Comparison of ENCODE assay signal across 12 cellular contexts in genomic region chr6:32148289-32148688, GRCh38. TPM values are rescaled to one million over a fixed set of nuclear protein-coding genes. Genes with fewer than 3 reads are reported as not detected.
DNase-seq lines count a peak whose midpoint lies in the region; ATAC-seq, FAIRE-seq and TF ChIP-seq lines count a peak whose summit lies in the region.
"Had no signal": no experiment of that assay in that cellular context is flagged by ENCODE, and none has a peak within 500 bp of the region (broad histone marks: within the 10 kb centered on the region; RNA-seq: fewer than 3 reads in every experiment).

No MANE protein-coding gene starts in this region.

- no peak for TF ChIP-seq CTCF in keratinocyte (optimal IDR thresholded peaks at IDR 0.05 in 1 of 3, IDR thresholded peaks at IDR 0.05 in 1 of 3, conservative IDR thresholded peaks at IDR 0.05 in 1 of 3; ENCODE audit: extremely low read depth in 1 of 3, insufficient read depth in 2 of 3, low read length in 3 of 3)
- TF ChIP-seq CTCF in H9 (conservative IDR thresholded peaks at IDR 0.05): no peak

- no peak overlapping the region for H2BK5ac ChIP-seq in H9 (ENCODE audit: insufficient read length, low read length)

- H2AFZ ChIP-seq in keratinocyte (ENCODE audit: control insufficient read depth, low read length) (peak overlapping the region; percentile 81), H9 (ENCODE audit: low read length) (no peak overlapping the region)

- no peak overlapping the region for H2BK12ac ChIP-seq in H9 (ENCODE audit: insufficient read length, low read depth, low read length)

- H3K27me3 Mint-ChIP-seq in activated T-cell treated with anti-CD3 and anti-CD28 coated beads, Interleukin-2, amount 50 U/mL, for 4 hours (ENCODE audit: low read depth): peaks cover 37% of the 10 kb centered on the region
- H3K27me3 Mint-ChIP-seq in activated naive CD8-positive, alpha-beta T cell treated with anti-CD3 and anti-CD28 coated beads, Interleukin-2, amount 10 ng/mL, durations not matched to agents 7 days and 5 days: peaks cover 43% of the 10 kb centered on the region
- peaks cover 68 to 73% of the 10 kb centered on the region in 2 donors for H3K27me3 Mint-ChIP-seq in stimulated activated naive B cell treated with anti-CD40 and anti-IgM and Interleukin-4, amounts not matched to agents 10 μg/mL and 1 μg/mL and 100 μg/mL, for 72 hours
- H3K27me3 Mint-ChIP-seq in H9 (ENCODE audit: low read depth): peaks cover 4% of the 10 kb centered on the region

- H3K4me1 Mint-ChIP-seq in activated T-cell treated with anti-CD3 and anti-CD28 coated beads, Interleukin-2, amount 50 U/mL, for 4 hours (ENCODE audit: low read depth): peaks cover 36% of the 10 kb centered on the region
- H3K4me1 Mint-ChIP-seq in activated naive CD8-positive, alpha-beta T cell treated with anti-CD3 and anti-CD28 coated beads, Interleukin-2, amount 10 ng/mL, durations not matched to agents 7 days and 5 days: peaks cover 30% of the 10 kb centered on the region
- H3K4me1 Mint-ChIP-seq in stimulated activated naive B cell treated with anti-CD40 and anti-IgM and Interleukin-4, amounts not matched to agents 10 μg/mL and 1 μg/mL and 100 μg/mL, for 72 hours: peaks cover 30 to 35% of the 10 kb centered on the region in 2 donors
- peaks cover 39 to 62% of the 10 kb centered on the region in 2 experiments for H3K4me1 Mint-ChIP-seq in H9

- H3K4me3 Mint-ChIP-seq in activated T-cell treated with anti-CD3 and anti-CD28 coated beads, Interleukin-2, amount 50 U/mL, for 4 hours: peak overlapping the region; percentile 81
- H3K4me3 Mint-ChIP-seq in activated naive CD8-positive, alpha-beta T cell treated with anti-CD3 and anti-CD28 coated beads, Interleukin-2, amount 10 ng/mL, durations not matched to agents 7 days and 5 days: peak overlapping the region; percentile 77
- H3K4me3 Mint-ChIP-seq in stimulated activated naive B cell treated with anti-CD40 and anti-IgM and Interleukin-4, amounts not matched to agents 10 μg/mL and 1 μg/mL and 100 μg/mL, for 72 hours: peak overlapping the region; percentile 77 to 87
- peak overlapping the region in 1 of 2 experiments; percentile 30; a peak in 2 of 5 replicates for H3K4me3 Mint-ChIP-seq in H9
- H3K4me3 Mint-ChIP-seq: mesothelial cell of epicardium had no signal

- H4K5ac ChIP-seq in H9 (ENCODE audit: insufficient read length, low read depth, low read length): no peak overlapping the region

- H4K8ac ChIP-seq in H9 (replicated peaks; ENCODE audit: insufficient read length, low read depth, low read length): no peak overlapping the region

- no peaks in the 10 kb centered on the region for H3K9me3 Mint-ChIP-seq in activated T-cell treated with anti-CD3 and anti-CD28 coated beads, Interleukin-2, amount 50 U/mL, for 4 hours
- no peaks in the 10 kb centered on the region for H3K9me3 Mint-ChIP-seq in activated naive CD8-positive, alpha-beta T cell treated with anti-CD3 and anti-CD28 coated beads, Interleukin-2, amount 10 ng/mL, durations not matched to agents 7 days and 5 days
- H3K9me3 Mint-ChIP-seq in stimulated activated naive B cell treated with anti-CD40 and anti-IgM and Interleukin-4, amounts not matched to agents 10 μg/mL and 1 μg/mL and 100 μg/mL, for 72 hours: no peaks in the 10 kb centered on the region
- H3K9me3 Mint-ChIP-seq in H9: no peaks in the 10 kb centered on the region; a peak in 1 of 5 replicates
- H3K9me3 Mint-ChIP-seq: mesothelial cell of epicardium had no signal

- no peak overlapping the region for H3T11ph ChIP-seq in H9 (ENCODE audit: low read length)

- H3K79me1 ChIP-seq in H9 (ENCODE audit: insufficient read depth, low read depth, low read length, poor library complexity, severe bottlenecking): no peaks in the 10 kb centered on the region

- no peak overlapping the region for H2BK20ac ChIP-seq in H9 (ENCODE audit: low read depth, low read length, poor library complexity, severe bottlenecking)

- no peaks in the 10 kb centered on the region for H3K79me2 ChIP-seq in keratinocyte (ENCODE audit: control insufficient read depth, insufficient read depth, low read length)
- no peaks in the 10 kb centered on the region for H3K79me2 ChIP-seq in H9 (ENCODE audit: insufficient read depth, low read length)

- no peak overlapping the region for H4K91ac ChIP-seq in H9 (ENCODE audit: insufficient read length, low read depth, low read length)

- no peaks in the 10 kb centered on the region for H3K36me3 ChIP-seq in keratinocyte (ENCODE audit: control insufficient read depth in 2 of 2, extremely low read depth in 1 of 2, insufficient read depth in 2 of 2, low read length in 2 of 2)

- H3K4me2 ChIP-seq in keratinocyte (ENCODE audit: control insufficient read depth, extremely low read depth, insufficient read depth, low read depth, low read length): peak overlapping the region; percentile 94
- H3K4me2 ChIP-seq in H9 (ENCODE audit: insufficient read depth, insufficient read length, low read length): no peak overlapping the region

- H3K23ac ChIP-seq in H9 (ENCODE audit: insufficient read length, low read depth, low read length): no peak overlapping the region

- H3K4me1 ChIP-seq in keratinocyte (ENCODE audit: control insufficient read depth, extremely low read depth, insufficient read depth, low read length) (peaks cover 11% of the 10 kb centered on the region), H9 (ENCODE audit: insufficient read depth, low read length) (peaks cover 9% of the 10 kb centered on the region)

- H3K27ac ChIP-seq in keratinocyte (ENCODE audit: control insufficient read depth, insufficient read depth, low read length) (peak overlapping the region; percentile 54), H9 (ENCODE audit: insufficient read length, low read depth, low read length) (no peak overlapping the region)
- H3K27ac ChIP-seq: ascending aorta had no signal

- no peaks in the 10 kb centered on the region for H3K9me1 ChIP-seq in keratinocyte (ENCODE audit: control insufficient read depth, extremely low read depth, insufficient read depth, low read length)

- no peak overlapping the region for H2BK120ac ChIP-seq in H9 (ENCODE audit: low read depth, low read length, poor library complexity, severe bottlenecking)

- no peak overlapping the region for H2AK5ac ChIP-seq in H9 (ENCODE audit: insufficient read length, low read length)

- dilution Hi-C loops in keratinocyte (cut with MboI; ENCODE audit: extremely low pct_ligation_motif_present, low sequenced_read_pairs): no loop called here

- no peak for ATAC-seq in activated T-cell treated with anti-CD3 and anti-CD28 coated beads, Interleukin-2, amount 50 U/mL, for 4 hours
- no peak for ATAC-seq in activated naive CD8-positive, alpha-beta T cell treated with anti-CD3 and anti-CD28 coated beads, Interleukin-2, amount 10 ng/mL, durations not matched to agents 7 days and 5 days (ENCODE audit: low read depth)
- ATAC-seq in stimulated activated naive B cell treated with anti-CD40 and anti-IgM and Interleukin-4, amounts not matched to agents 10 μg/mL and 1 μg/mL and 100 μg/mL, for 72 hours (replicated peaks): no peak
- ATAC-seq: Panc1 had no signal

- H3K36me3 Mint-ChIP-seq in activated T-cell treated with anti-CD3 and anti-CD28 coated beads, Interleukin-2, amount 50 U/mL, for 4 hours (ENCODE audit: insufficient read depth): no peaks in the 10 kb centered on the region
- H3K36me3 Mint-ChIP-seq in activated naive CD8-positive, alpha-beta T cell treated with anti-CD3 and anti-CD28 coated beads, Interleukin-2, amount 10 ng/mL, durations not matched to agents 7 days and 5 days: no peaks in the 10 kb centered on the region
- peaks cover 3 to 12% of the 10 kb centered on the region in 2 donors for H3K36me3 Mint-ChIP-seq in stimulated activated naive B cell treated with anti-CD40 and anti-IgM and Interleukin-4, amounts not matched to agents 10 μg/mL and 1 μg/mL and 100 μg/mL, for 72 hours
- peaks cover 0 to 8% (median 3%) of the 10 kb centered on the region in 3 experiments; a peak in 2 of 7 replicates for H3K36me3 Mint-ChIP-seq in H9 (ENCODE audit: insufficient read depth in 1 of 3, low read depth in 3 of 3)

- H3K27me3 ChIP-seq in keratinocyte (ENCODE audit: control insufficient read depth, extremely low read depth, insufficient read depth, low read length) (peaks cover 4% of the 10 kb centered on the region), H9 (ENCODE audit: insufficient read depth, low read length) (no peaks in the 10 kb centered on the region; the same call in 1 of the 2 replicates)
- H3K27me3 ChIP-seq: ascending aorta had no signal

- H3K18ac ChIP-seq in H9 (ENCODE audit: insufficient read length, low read depth, low read length): no peak overlapping the region

- no peak overlapping the region for H2BK15ac ChIP-seq in H9 (ENCODE audit: low read depth, low read length)

- no peak for FAIRE-seq in keratinocyte (lab: Jason Lieb, UNC)

- H3K27ac Mint-ChIP-seq in activated naive CD8-positive, alpha-beta T cell treated with anti-CD3 and anti-CD28 coated beads, Interleukin-2, amount 10 ng/mL, durations not matched to agents 7 days and 5 days: no peak overlapping the region
- no peak overlapping the region for H3K27ac Mint-ChIP-seq in stimulated activated naive B cell treated with anti-CD40 and anti-IgM and Interleukin-4, amounts not matched to agents 10 μg/mL and 1 μg/mL and 100 μg/mL, for 72 hours
- no peak overlapping the region for H3K27ac Mint-ChIP-seq in H9
- H3K27ac Mint-ChIP-seq: mesothelial cell of epicardium had no signal

- no CpG with 5 or more reads among the region's 12 CpGs for WGBS in H9 (ENCODE audit: extremely low coverage, insufficient read length, low lambda C conversion rate)

- H4K20me1 ChIP-seq in keratinocyte (ENCODE audit: control insufficient read depth, extremely low read depth, insufficient read depth, low read length) (no peaks in the 10 kb centered on the region), H9 (ENCODE audit: control insufficient read depth, insufficient read depth, insufficient read length) (no peaks in the 10 kb centered on the region)

- DNase-seq in activated T-cell treated with anti-CD3 and anti-CD28 coated beads, Interleukin-2, amount 50 U/mL, for 4 hours: no peak
- no peak for DNase-seq in activated T-cell treated with anti-CD3 and anti-CD28 coated beads, Interleukin-2, amount 50 U/mL, for 1 hour
- no peak for DNase-seq in activated naive CD8-positive, alpha-beta T cell treated with anti-CD3 and anti-CD28 coated beads, Interleukin-2, amount 10 ng/mL, durations not matched to agents 7 days and 5 days
- DNase-seq in keratinocyte (ENCODE audit: low read depth, low spot score): no peak
- no peak for DNase-seq in stimulated activated naive B cell treated with anti-CD40 and anti-IgM and Interleukin-4, amounts not matched to agents 10 μg/mL and 1 μg/mL and 100 μg/mL, for 72 hours
- DNase-seq in iPS-NIHi11 (ENCODE audit: low spot score): no peak
- DNase-seq in stimulated activated CD4-positive, alpha-beta T cell treated with anti-CD3 and anti-CD28 coated beads, Interleukin-4, amount 100 ng/mL, for 4 hours: no peak
- no peak for DNase-seq in H9

- H3K9ac ChIP-seq in keratinocyte (ENCODE audit: control insufficient read depth, extremely low read depth, insufficient read depth, low read length): peak overlapping the region; percentile 71
- no peak overlapping the region for H3K9ac ChIP-seq in H9 (ENCODE audit: extremely low read depth, insufficient read length, low read length)

- H3K14ac ChIP-seq in H9 (ENCODE audit: insufficient read depth, low read length): no peak overlapping the region

- H3K9me3 ChIP-seq in keratinocyte (ENCODE audit: control insufficient read depth, low read depth, low read length) (no peaks in the 10 kb centered on the region), H9 (ENCODE audit: control insufficient read depth, low read depth, low read length) (no peaks in the 10 kb centered on the region)
- H3K9me3 ChIP-seq: ascending aorta had no signal

- no peak overlapping the region for H3K56ac ChIP-seq in H9 (ENCODE audit: insufficient read length, low read depth, low read length)

- H3K23me2 ChIP-seq in H9 (ENCODE audit: insufficient read length, low read depth, low read length, poor library complexity, severe bottlenecking): peaks cover 28% of the 10 kb centered on the region

- POLR2A ChIA-PET in activated naive CD8-positive, alpha-beta T cell treated with anti-CD3 and anti-CD28 coated beads, Interleukin-2, amount 10 ng/mL, durations not matched to agents 7 days and 5 days (lab: Charles Lee): interaction anchor here (0.8 to 1.3 kb wide), 2 partner anchors 42 to 47 kb away, joined by 3 read pairs; partner anchors contain the start of gene PBX2

- peak overlapping the region; percentile 46 to 82 (median 66) for H3K4me3 ChIP-seq in keratinocyte (ENCODE audit: control insufficient read depth in 2 of 3, extremely low read depth in 1 of 3, insufficient read depth in 2 of 3, low read depth in 1 of 3, low read length in 3 of 3)
- H3K4me3 ChIP-seq: ascending aorta, K562 had no signal

- no peak overlapping the region for H3K4ac ChIP-seq in H9 (ENCODE audit: low read depth, low read length)

RNA-seq across cellular contexts. Expression of gene PRRT1, which starts 3.5 kb away (rescaled TPM):
- under 1 TPM; 0.37 to 0.51 (median 0.38) TPM for total RNA-seq in activated T-cell treated with anti-CD3 and anti-CD28 coated beads, Interleukin-2, amount 50 U/mL, for 4 hours
- total RNA-seq in activated naive CD8-positive, alpha-beta T cell treated with anti-CD3 and anti-CD28 coated beads, Interleukin-2, amount 10 ng/mL, durations not matched to agents 7 days and 5 days: 1 to 10 TPM; 1.1 to 1.2 TPM
- polyA plus RNA-seq in keratinocyte: 0.09 to 0.17 TPM (median 0.09 TPM) in 3 replicates
- polyA plus RNA-seq in keratinocyte (2011; ENCODE audit: low read depth): 0.39 TPM
- 0.05 and 0.08 TPM in 2 replicates for polyA plus RNA-seq in keratinocyte (2011; cell fraction: cytosol; rRNA removed)
- 0.74 and 1.0 TPM in 2 replicates for polyA plus RNA-seq in keratinocyte (2011; cell fraction: nucleus; rRNA removed)
- 0.38 and 0.66 TPM in 2 replicates for polyA plus RNA-seq in keratinocyte (2012; ENCODE audit: low replicate concordance)
- polyA minus RNA-seq in keratinocyte: not detected in 3 replicates
- not detected for polyA minus RNA-seq in keratinocyte (2011; cell fraction: cytosol; rRNA and poly(A)+ RNA removed)
- not detected in 2 replicates for polyA minus RNA-seq in keratinocyte (2011; cell fraction: nucleus; rRNA and poly(A)+ RNA removed)
- 1.8 and 1.9 TPM in 2 replicates for total RNA-seq in H9 (2021)

RNA-seq across cellular contexts. Expression of gene PPT2, which starts 5.7 kb away (rescaled TPM):
- 10 to 100 TPM; 18.7 to 27.0 (median 20.2) TPM for total RNA-seq in activated T-cell treated with anti-CD3 and anti-CD28 coated beads, Interleukin-2, amount 50 U/mL, for 4 hours
- total RNA-seq in activated naive CD8-positive, alpha-beta T cell treated with anti-CD3 and anti-CD28 coated beads, Interleukin-2, amount 10 ng/mL, durations not matched to agents 7 days and 5 days: 10 to 100 TPM; 19.2 to 23.7 TPM
- polyA plus RNA-seq in keratinocyte: 15.0 to 21.0 TPM (median 15.6 TPM) in 3 replicates
- polyA plus RNA-seq in keratinocyte (2011; ENCODE audit: low read depth): 2.6 TPM
- polyA plus RNA-seq in keratinocyte (2011; cell fraction: cytosol; rRNA removed): 10.4 and 11.0 TPM in 2 replicates
- 34.1 and 43.3 TPM in 2 replicates for polyA plus RNA-seq in keratinocyte (2011; cell fraction: nucleus; rRNA removed)
- polyA plus RNA-seq in keratinocyte (2012; ENCODE audit: low replicate concordance): 9.0 and 18.8 TPM in 2 replicates
- polyA minus RNA-seq in keratinocyte: 10.8 to 14.1 TPM (median 12.3 TPM) in 3 replicates
- polyA minus RNA-seq in keratinocyte (2011; cell fraction: cytosol; rRNA and poly(A)+ RNA removed): 11.5 TPM
- polyA minus RNA-seq in keratinocyte (2011; cell fraction: nucleus; rRNA and poly(A)+ RNA removed): 11.8 and 23.7 TPM in 2 replicates
- total RNA-seq in H9 (2021): 43.1 and 46.3 TPM in 2 replicates

RNA-seq across cellular contexts. Expression of gene EGFL8, which starts 16.1 kb away (rescaled TPM):
- 1 to 10 TPM; 6.4 to 9.6 (median 9.1) TPM for total RNA-seq in activated T-cell treated with anti-CD3 and anti-CD28 coated beads, Interleukin-2, amount 50 U/mL, for 4 hours
- total RNA-seq in activated naive CD8-positive, alpha-beta T cell treated with anti-CD3 and anti-CD28 coated beads, Interleukin-2, amount 10 ng/mL, durations not matched to agents 7 days and 5 days: 10 to 100 TPM; 19.6 to 22.6 TPM
- polyA plus RNA-seq in keratinocyte: 1.7 to 4.2 TPM (median 3.7 TPM) in 3 replicates
- 6.6 TPM for polyA plus RNA-seq in keratinocyte (2011; ENCODE audit: low read depth)
- 0.30 and 1.0 TPM in 2 replicates for polyA plus RNA-seq in keratinocyte (2011; cell fraction: cytosol; rRNA removed)
- 13.1 and 13.7 TPM in 2 replicates for polyA plus RNA-seq in keratinocyte (2011; cell fraction: nucleus; rRNA removed)
- polyA plus RNA-seq in keratinocyte (2012; ENCODE audit: low replicate concordance): 2.5 and 14.1 TPM in 2 replicates
- polyA minus RNA-seq in keratinocyte: 0.79 to 1.1 TPM in 2 of 3 replicates, not detected in the other
- not detected for polyA minus RNA-seq in keratinocyte (2011; cell fraction: cytosol; rRNA and poly(A)+ RNA removed)
- 1.4 and 4.2 TPM in 2 replicates for polyA minus RNA-seq in keratinocyte (2011; cell fraction: nucleus; rRNA and poly(A)+ RNA removed)
- 20.8 and 27.2 TPM in 2 replicates for total RNA-seq in H9 (2021)

RNA-seq across cellular contexts. Expression of gene FKBPL, which starts 18.2 kb away (rescaled TPM):
- 1 to 10 TPM; 3.2 to 6.6 (median 4.9) TPM for total RNA-seq in activated T-cell treated with anti-CD3 and anti-CD28 coated beads, Interleukin-2, amount 50 U/mL, for 4 hours
- total RNA-seq in activated naive CD8-positive, alpha-beta T cell treated with anti-CD3 and anti-CD28 coated beads, Interleukin-2, amount 10 ng/mL, durations not matched to agents 7 days and 5 days: 1 to 10 TPM; 5.5 to 6.3 TPM
- polyA plus RNA-seq in keratinocyte: 4.2 to 5.6 TPM (median 4.9 TPM) in 3 replicates
- 1.9 TPM for polyA plus RNA-seq in keratinocyte (2011; ENCODE audit: low read depth)
- 2.7 and 3.7 TPM in 2 replicates for polyA plus RNA-seq in keratinocyte (2011; cell fraction: cytosol; rRNA removed)
- polyA plus RNA-seq in keratinocyte (2011; cell fraction: nucleus; rRNA removed): 4.7 and 5.5 TPM in 2 replicates
- 5.9 and 8.6 TPM in 2 replicates for polyA plus RNA-seq in keratinocyte (2012; ENCODE audit: low replicate concordance)
- polyA minus RNA-seq in keratinocyte: 2.2 to 6.9 TPM (median 3.8 TPM) in 3 replicates
- 1.9 TPM for polyA minus RNA-seq in keratinocyte (2011; cell fraction: cytosol; rRNA and poly(A)+ RNA removed)
- 0.93 and 1.8 TPM in 2 replicates for polyA minus RNA-seq in keratinocyte (2011; cell fraction: nucleus; rRNA and poly(A)+ RNA removed)
- total RNA-seq in H9 (2021): 10.9 and 11.1 TPM in 2 replicates
- total RNA-seq: ascending aorta had no signal

RNA-seq across cellular contexts. Expression of gene ATF6B, which starts 20.2 kb away (rescaled TPM):
- 10 to 100 TPM; 65.2 to 75.2 (median 67.2) TPM for total RNA-seq in activated T-cell treated with anti-CD3 and anti-CD28 coated beads, Interleukin-2, amount 50 U/mL, for 4 hours
- 100 to 1,000 TPM; 136 to 147 TPM for total RNA-seq in activated naive CD8-positive, alpha-beta T cell treated with anti-CD3 and anti-CD28 coated beads, Interleukin-2, amount 10 ng/mL, durations not matched to agents 7 days and 5 days
- 30.4 to 51.2 TPM (median 37.9 TPM) in 3 replicates for polyA plus RNA-seq in keratinocyte
- polyA plus RNA-seq in keratinocyte (2011; ENCODE audit: low read depth): 35.1 TPM
- 23.5 and 24.3 TPM in 2 replicates for polyA plus RNA-seq in keratinocyte (2011; cell fraction: cytosol; rRNA removed)
- polyA plus RNA-seq in keratinocyte (2011; cell fraction: nucleus; rRNA removed): 132 and 149 TPM in 2 replicates
- polyA plus RNA-seq in keratinocyte (2012; ENCODE audit: low replicate concordance): 46.0 and 46.4 TPM in 2 replicates
- polyA minus RNA-seq in keratinocyte: 29.9 to 82.1 TPM (median 35.2 TPM) in 3 replicates
- polyA minus RNA-seq in keratinocyte (2011; cell fraction: cytosol; rRNA and poly(A)+ RNA removed): 23.4 TPM
- polyA minus RNA-seq in keratinocyte (2011; cell fraction: nucleus; rRNA and poly(A)+ RNA removed): 42.1 and 71.6 TPM in 2 replicates
- 44.0 and 45.3 TPM in 2 replicates for total RNA-seq in H9 (2021)
